ENCODE assay signal across 8 cellular contexts in the genomic region with DNA sequence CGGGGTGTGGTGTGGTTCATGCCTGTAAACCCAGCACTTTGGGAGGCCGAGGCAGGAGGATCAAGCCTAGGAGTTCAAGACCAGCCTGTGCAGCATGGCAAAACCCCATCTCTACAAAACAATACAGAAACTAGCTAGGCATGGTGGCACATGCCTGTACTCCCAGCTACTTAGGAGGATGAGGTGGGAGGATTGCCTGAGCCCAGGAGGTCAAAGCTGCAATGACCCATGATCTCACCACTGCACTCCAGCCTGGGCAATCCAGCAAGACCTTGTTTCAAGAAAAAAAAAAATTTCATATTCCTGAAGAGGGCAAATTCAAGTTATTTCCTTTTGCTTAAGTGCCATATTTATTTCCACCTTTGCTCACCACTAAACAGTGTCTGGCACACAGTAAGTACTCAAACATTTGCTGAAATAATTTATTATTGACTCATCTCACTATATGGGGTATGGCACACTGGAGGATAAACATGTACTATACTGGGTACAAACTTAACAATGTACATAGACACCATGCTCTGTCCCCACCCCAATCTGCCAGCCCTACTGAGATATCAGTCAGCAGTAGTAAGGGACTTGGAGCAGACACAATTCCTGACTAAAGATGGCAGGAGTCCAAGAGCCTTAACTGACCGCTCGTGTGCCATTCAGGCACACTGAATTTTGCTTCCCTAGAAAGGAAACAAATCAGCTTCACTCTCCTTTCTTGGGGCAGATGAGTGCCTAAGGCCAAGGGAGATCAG. TPM values are rescaled to one million over a fixed set of nuclear protein-coding genes. Genes with fewer than 3 reads are reported as not detected.
DNase-seq lines count a peak whose midpoint lies in the region; ATAC-seq, FAIRE-seq and TF ChIP-seq lines count a peak whose summit lies in the region.

No MANE protein-coding gene starts in this region.

- no peaks in the 10 kb centered on the region for H3K4me1 Mint-ChIP-seq in endothelial cell (ENCODE audit: unreplicated experiment)

- H3K4me3 Mint-ChIP-seq in endothelial cell (ENCODE audit: unreplicated experiment) = no peak overlapping the region

- peak overlapping the region in 1 of 2 donors; percentile 19 for H3K27ac ChIP-seq in left lung

- no peak overlapping the region for H3K27ac Mint-ChIP-seq in endothelial cell (ENCODE audit: unreplicated experiment)

- H3K27me3 Mint-ChIP-seq in endothelial cell (ENCODE audit: unreplicated experiment) = no peaks in the 10 kb centered on the region

- H3K9me3 Mint-ChIP-seq in endothelial cell (ENCODE audit: unreplicated experiment) = no peaks in the 10 kb centered on the region

- ATAC-seq in left lung (peak; percentile 72), HG02763 (IDR thresholded peaks at IDR 0.05; ENCODE audit: unreplicated experiment) (no peak)

- DNase-seq in A172 (ENCODE audit: low spot score) (peak; percentile 70), MG63 (peak; percentile 81), bronchial epithelial cell (ENCODE audit: low read depth) (peak; percentile 54), left lung (no peak), endothelial cell (ENCODE audit: low spot score) (no peak), NCI-H2227 (lab: John Stamatoyannopoulos, UW; ENCODE audit: unreplicated experiment) (no peak)
- no peak for DNase-seq in stimulated activated CD4-positive, alpha-beta T cell treated with anti-CD3 and anti-CD28 coated beads, Interleukin-4, amount 100 ng/mL, for 24 hours

- peaks cover 0 to 3% of the 10 kb centered on the region in 2 donors for H3K4me1 ChIP-seq in left lung

- H3K9me3 ChIP-seq in MG63 (no peaks in the 10 kb centered on the region), left lung (no peaks in the 10 kb centered on the region)

- peaks cover 45% of the 10 kb centered on the region for H3K36me3 ChIP-seq in MG63
- H3K36me3 ChIP-seq in bronchial epithelial cell (ENCODE audit: control insufficient read depth, insufficient read depth, low read length) = peaks cover 5% of the 10 kb centered on the region
- H3K36me3 ChIP-seq in left lung = peaks cover 0 to 65% of the 10 kb centered on the region in 2 donors

- FAIRE-seq in bronchial epithelial cell (lab: Jason Lieb, UNC) = no peak

- peaks cover 10% of the 10 kb centered on the region for H3K36me3 Mint-ChIP-seq in endothelial cell (ENCODE audit: low read depth, unreplicated experiment)

- no peak overlapping the region for H3K4me3 ChIP-seq in MG63
- no peak overlapping the region for H3K4me3 ChIP-seq in bronchial epithelial cell (ENCODE audit: low read depth, low read length)
- no peak overlapping the region for H3K4me3 ChIP-seq in left lung

- H3K27me3 ChIP-seq in MG63 (no peaks in the 10 kb centered on the region), bronchial epithelial cell (ENCODE audit: control insufficient read depth, insufficient read depth, low read length) (no peaks in the 10 kb centered on the region), left lung (no peaks in the 10 kb centered on the region)

- TF ChIP-seq CTCF in bronchial epithelial cell (IDR thresholded peaks at IDR 0.05; ENCODE audit: insufficient read depth, low read length, severe bottlenecking) (no peak), left lung (IDR thresholded peaks at IDR 0.05) (no peak), endothelial cell (IDR thresholded peaks at IDR 0.05; ENCODE audit: unreplicated experiment) (no peak)

- intact Hi-C loops in left lung (cut with DNase I) = no loop called here

RNA-seq across cellular contexts. Expression of a gene that starts 15.5 kb away (rescaled TPM):
- total RNA-seq in A172 (2014; rRNA removed; shearing (Covaris generic)) = 68.5 and 83.0 TPM in 2 replicates
- 64.6 and 68.7 TPM in 2 replicates for total RNA-seq in MG63 (2014; rRNA removed; shearing (Covaris generic); ENCODE audit: low replicate concordance)
- total RNA-seq in bronchial epithelial cell = 50.1 and 74.5 TPM in 2 replicates
- total RNA-seq in left lung = 10 to 100 TPM; 47.7 to 56.0 TPM
- total RNA-seq in endothelial cell (ENCODE audit: unreplicated experiment) = 50.6 TPM

RNA-seq across cellular contexts. Expression of a gene that starts 24.7 kb away (rescaled TPM):
- total RNA-seq in A172 (2014; rRNA removed; shearing (Covaris generic)) = 5.8 and 7.1 TPM in 2 replicates
- total RNA-seq in MG63 (2014; rRNA removed; shearing (Covaris generic); ENCODE audit: low replicate concordance) = 2.2 and 3.8 TPM in 2 replicates
- 14.2 and 24.2 TPM in 2 replicates for total RNA-seq in bronchial epithelial cell
- total RNA-seq in left lung = 10 to 100 TPM; 10.2 to 28.0 TPM
- 5.4 TPM for total RNA-seq in endothelial cell (ENCODE audit: unreplicated experiment)

RNA-seq across cellular contexts. Expression of a gene that starts 55.0 kb away (rescaled TPM):
- 5.1 and 5.3 TPM in 2 replicates for total RNA-seq in A172 (2014; rRNA removed; shearing (Covaris generic))
- 4.7 and 7.2 TPM in 2 replicates for total RNA-seq in MG63 (2014; rRNA removed; shearing (Covaris generic); ENCODE audit: low replicate concordance)
- 11.3 and 16.9 TPM in 2 replicates for total RNA-seq in bronchial epithelial cell
- total RNA-seq in left lung = 10 to 100 TPM; 12.3 to 12.6 TPM
- total RNA-seq in endothelial cell (ENCODE audit: unreplicated experiment) = 21.4 TPM

RNA-seq across cellular contexts. Expression of a gene that starts 57.7 kb away (rescaled TPM):
- total RNA-seq in A172 (2014; rRNA removed; shearing (Covaris generic)) = not detected in 2 replicates
- not detected in 2 replicates for total RNA-seq in MG63 (2014; rRNA removed; shearing (Covaris generic); ENCODE audit: low replicate concordance)
- under 0.01 and 0.26 TPM in 2 replicates for total RNA-seq in bronchial epithelial cell
- 10 to 100 TPM; 17.9 to 24.1 TPM for total RNA-seq in left lung
- total RNA-seq in endothelial cell (ENCODE audit: unreplicated experiment) = 13.0 TPM

Comparison
In these comparisons a context has a peak if more than half of its experiments do, and no peak if none do; other contexts are left out.
1. DNase-seq: peak in A172 (single experiment), MG63 (single experiment) and bronchial epithelial cell (single experiment); none in left lung (0 of 2), stimulated activated CD4-positive, alpha-beta T cell treated with anti-CD3 and anti-CD28 coated beads, Interleukin-4, amount 100 ng/mL, for 24 hours (single experiment), endothelial cell (single experiment) and NCI-H2227 (single experiment).